ENCODE assay signal across 2 cellular contexts in genomic region chr11:111942826-111943225, GRCh38.
TF ChIP-seq lines count a peak whose summit lies in the region.

No MANE protein-coding gene starts in this region.

TF ChIP-seq in endothelial cell of umbilical vein, 7 proteins besides CTCF, POLR2A, EP300 and RAD21:
- TF ChIP-seq GATA2 (IDR thresholded peaks at IDR 0.05; ENCODE audit: insufficient read depth, insufficient read length, low read depth, low read length) (no peak), POLR2AphosphoS5 (IDR thresholded peaks at IDR 0.05; ENCODE audit: insufficient read depth, low read depth, low read length) (no peak), MYC (IDR thresholded peaks at IDR 0.05; ENCODE audit: low read depth, low read length) (no peak), JUN (IDR thresholded peaks at IDR 0.05; ENCODE audit: borderline replicate concordance, insufficient read depth, insufficient read length, low read depth) (no peak), FOS (IDR thresholded peaks at IDR 0.05; ENCODE audit: borderline replicate concordance, insufficient read depth, low read length) (no peak), EZH2 (IDR thresholded peaks at IDR 0.05; ENCODE audit: borderline replicate concordance, low read depth, low read length, severe bottlenecking) (no peak), MAX (IDR thresholded peaks at IDR 0.05; ENCODE audit: insufficient read depth, insufficient read length) (no peak)

TF ChIP-seq in GM23338, 12 proteins besides CTCF, POLR2A, EP300 and RAD21:
- TF ChIP-seq JUNB (IDR thresholded peaks at IDR 0.05; ENCODE audit: unreplicated experiment), result no peak
- no peak for TF ChIP-seq POLR2AphosphoS5 (IDR thresholded peaks at IDR 0.05; ENCODE audit: low read depth)
- TF ChIP-seq REST (IDR thresholded peaks at IDR 0.05; ENCODE audit: unreplicated experiment), result no peak
- TF ChIP-seq ZNF114 (CRISPR knock-in tag; IDR thresholded peaks at IDR 0.05), result no peak
- TF ChIP-seq EZH2 (IDR thresholded peaks at IDR 0.05; ENCODE audit: low read depth, unreplicated experiment), result no peak
- no peak for TF ChIP-seq ZNF462 (CRISPR knock-in tag; IDR thresholded peaks at IDR 0.05)
- no peak for TF ChIP-seq ETS1 (IDR thresholded peaks at IDR 0.05)
- no peak for TF ChIP-seq NANOG (IDR thresholded peaks at IDR 0.05; ENCODE audit: borderline replicate concordance)
- TF ChIP-seq CREB1 (CRISPR knock-in tag; IDR thresholded peaks at IDR 0.05; ENCODE audit: low read depth), result no peak
